ENCODE assay signal across 16 cellular contexts in genomic region chr2:231720292-231720691, GRCh38. TPM values are rescaled to one million over a fixed set of nuclear protein-coding genes. Genes with fewer than 3 reads are reported as not detected.
A peak's percentile ranks its signal among the peaks of the same experiment; 100 is the strongest.
DNase-seq lines count a peak whose midpoint lies in the region; ATAC-seq, FAIRE-seq and TF ChIP-seq lines count a peak whose summit lies in the region.
"Had no signal": no experiment of that assay in that cellular context is flagged by ENCODE, and none has a peak within 500 bp of the region (broad histone marks: within the 10 kb centered on the region; RNA-seq: fewer than 3 reads in every experiment).

No MANE protein-coding gene starts in this region.

- FAIRE-seq in GM12892 (lab: Jason Lieb, UNC) (peak; percentile 70), GM12878 (lab: Jason Lieb, UNC) (peak; percentile 52), kidney (lab: Jason Lieb, UNC) (no peak)
- FAIRE-seq: A204.1, HTR-8/SVneo had no signal

- RAD21 ChIA-PET in GM12878 (lab: Charles Lee; ENCODE audit: unreplicated experiment), result interaction anchor here (1.1 to 11.7 kb wide), 6 partner anchors 9 to 108 kb away, joined by 3 to 463 read pairs (median 6); partner anchors contain the start of genes COPS7B and PTMA

- H3K4me3 Mint-ChIP-seq in HFFc6, result no peak overlapping the region
- H3K4me3 Mint-ChIP-seq: CD8-positive, alpha-beta T cell; GM23338 had no signal

- H3F3A ChIP-seq in PC-3 (ENCODE audit: low read length, unreplicated experiment), result no peaks in the 10 kb centered on the region

- H2AFZ ChIP-seq in GM12878 (ENCODE audit: control insufficient read depth, low read depth, low read length) (0 out of 2 replicates have a peak overlapping the region, but pooled peaks have one; percentile 68), PC-3 (ENCODE audit: low read length) (no peak overlapping the region)
- H2AFZ ChIP-seq: GM23338 had no signal

- no peak overlapping the region for H3K4me3 ChIP-seq in BLaER1 treated with 17β-estradiol and CSF1 and Interleukin-3, amounts not matched to agents 10 nM and 100 nM
- H3K4me3 ChIP-seq in GM12878 (no peak overlapping the region), kidney (ENCODE audit: low read length in 2 of 2) (no peak overlapping the region), PC-3 (ENCODE audit: low read length) (no peak overlapping the region)
- H3K4me3 ChIP-seq: GM23338 had no signal

- intact Hi-C loops in GM12878 (cut with micrococcal nuclease; ENCODE audit: unreplicated experiment) (loop anchor here (2.0 kb wide), 1 partner anchor 61 kb away; the partner anchor contains the start of gene PDE6D), kidney (cut with DNase I) (no loop called here), PC-3 (cut with micrococcal nuclease) (no loop called here)

- TF ChIP-seq EP300 in GM12878 (IDR thresholded peaks at IDR 0.05; ENCODE audit: borderline replicate concordance in 1 of 2, control insufficient read depth in 1 of 2, low read depth in 2 of 2, low read length in 2 of 2), result no peak

- no peak overlapping the region for H3K27ac Mint-ChIP-seq in HFFc6
- H3K27ac Mint-ChIP-seq: CD8-positive, alpha-beta T cell; GM23338 had no signal

- WGBS in GM12878 (ENCODE audit: insufficient coverage, insufficient replicate concordance, low lambda C conversion rate, missing lambda C conversion rate), result 71% methylated on average over 6 of the region's 6 CpGs

- SMC1A ChIA-PET in GM12878 (lab: Charles Lee; ENCODE audit: uncharacterized antibody, unreplicated experiment), result interaction anchor here (0.8 to 16.5 kb wide), 9 partner anchors 41 to 107 kb away, joined by 3 to 343 read pairs (median 5); partner anchors contain the start of genes COPS7B and PDE6D

- in situ Hi-C loops in GM12878 (cut with MboI), result no loop called here

- peaks cover 0 to 8% (median 0%) of the 10 kb centered on the region in 11 experiments; a peak in 7 of 22 replicates for H3K36me3 ChIP-seq in BLaER1 treated with 17β-estradiol and CSF1 and Interleukin-3, amounts not matched to agents 10 nM and 100 nM
- H3K36me3 ChIP-seq in GM12878 (ENCODE audit: control insufficient read depth in 2 of 2, insufficient read depth in 2 of 2, low read length in 1 of 2) (peaks cover 0 to 3% of the 10 kb centered on the region in 2 experiments; a peak in 2 of 4 replicates), kidney (ENCODE audit: control insufficient read depth in 1 of 2, insufficient read depth in 2 of 2, low read length in 2 of 2) (no peaks in the 10 kb centered on the region), PC-3 (ENCODE audit: low read depth, low read length) (no peaks in the 10 kb centered on the region)

- peaks cover 5% of the 10 kb centered on the region for H3K27me3 Mint-ChIP-seq in HFFc6 (ENCODE audit: insufficient read depth)

- ATAC-seq in GM12878, result no peak
- no peak for ATAC-seq in left lobe of liver
- no peak for ATAC-seq in PC-3
- ATAC-seq: CD8-positive, alpha-beta T cell; GM23338 had no signal

- H3K9me3 Mint-ChIP-seq in HFFc6, result no peaks in the 10 kb centered on the region
- H3K9me3 Mint-ChIP-seq: CD8-positive, alpha-beta T cell had no signal

- no peak for TF ChIP-seq RAD21 in GM12878 (IDR thresholded peaks at IDR 0.05; ENCODE audit: insufficient read depth, low read depth, low read length)

- peaks cover 60 to 77% (median 71%) of the 10 kb centered on the region in 10 experiments for H3K4me1 ChIP-seq in BLaER1 treated with 17β-estradiol and CSF1 and Interleukin-3, amounts not matched to agents 10 nM and 100 nM
- H3K4me1 ChIP-seq in GM12878 (ENCODE audit: control insufficient read depth, insufficient read depth, low read length) (peaks cover 26% of the 10 kb centered on the region), kidney (ENCODE audit: control insufficient read depth in 1 of 2, insufficient read depth in 1 of 2, low read depth in 1 of 2, low read length in 2 of 2) (peaks cover 0 to 2% of the 10 kb centered on the region in 2 donors), PC-3 (ENCODE audit: insufficient read depth, low read length) (peaks cover 18% of the 10 kb centered on the region)

- no peaks in the 10 kb centered on the region for H3K79me2 ChIP-seq in GM12878 (ENCODE audit: control insufficient read depth, insufficient read depth, low read length)
- no peaks in the 10 kb centered on the region for H3K79me2 ChIP-seq in PC-3 (ENCODE audit: low read length)

- TF ChIP-seq CTCF in GM12878 (IDR thresholded peaks at IDR 0.05 in 2 of 3, conservative IDR thresholded peaks at IDR 0.05 in 1 of 3; ENCODE audit: control insufficient read depth in 2 of 3, extremely low read depth in 1 of 3, insufficient read depth in 1 of 3, low read depth in 3 of 3, low read length in 3 of 3) (no peak), kidney (IDR thresholded peaks at IDR 0.05; ENCODE audit: borderline replicate concordance, extremely low read depth, insufficient read depth) (no peak), HFFc6 (IDR thresholded peaks at IDR 0.05) (no peak), PC-3 (conservative IDR thresholded peaks at IDR 0.05; ENCODE audit: low read depth, low read length) (no peak)

- H3K36me3 Mint-ChIP-seq in HFFc6 (ENCODE audit: low read depth), result 0 out of 2 replicates have a peak, but pooled peaks cover 4% of the 10 kb centered on the region
- H3K36me3 Mint-ChIP-seq: CD8-positive, alpha-beta T cell had no signal

- no peak overlapping the region for H3K9ac ChIP-seq in BLaER1 treated with 17β-estradiol and CSF1 and Interleukin-3, amounts not matched to agents 10 nM and 100 nM
- H3K9ac ChIP-seq in GM12878 (ENCODE audit: control insufficient read depth, insufficient read depth, low read length) (no peak overlapping the region), kidney (ENCODE audit: low read length in 2 of 2) (no peak overlapping the region), PC-3 (ENCODE audit: low read length) (no peak overlapping the region)

- no peak for DNase-seq in GM12892 (ENCODE audit: insufficient read length)
- no peak for DNase-seq in GM12878 (ENCODE audit: low read depth, low spot score)
- DNase-seq in kidney, result peak; percentile 7
- DNase-seq in left lobe of liver (ENCODE audit: low spot score), result no peak
- DNase-seq in HFFc6, result no peak
- no peak for DNase-seq in PC-3
- DNase-seq: BE2C; CD8-positive, alpha-beta T cell; COR-L47; DND-41; GF-D8; H7 had no signal

- no peaks in the 10 kb centered on the region for H3K9me2 ChIP-seq in PC-3 (replicated peaks; ENCODE audit: low read length)

- TF ChIP-seq POLR2A in GM12892 (IDR thresholded peaks at IDR 0.05; ENCODE audit: low read depth, low read length), result no peak
- no peak for TF ChIP-seq POLR2A in GM12878 (IDR thresholded peaks at IDR 0.05; ENCODE audit: low read depth, low read length)

- POLR2A ChIA-PET in GM12878 (lab: Charles Lee) (interaction anchor here (0.5 to 1.8 kb wide), 5 partner anchors 49 to 107 kb away, joined by 3 to 7 read pairs (median 3); no protein-coding TSS in a partner anchor), PC-3 (lab: Charles Lee; ENCODE audit: unreplicated experiment) (interaction anchor here (0.7 kb wide), 1 partner anchor 16 kb away, joined by 4 read pairs; no protein-coding TSS in a partner anchor)

- no TSS peak for BruUV-seq in GM12878 (replicated peaks; lab: Mats Ljungman, UMichigan)
- BruUV-seq in PC-3 (replicated peaks; lab: Mats Ljungman, UMichigan), result no TSS peak

- H3K4me2 ChIP-seq in BLaER1 treated with 17β-estradiol and CSF1 and Interleukin-3, amounts not matched to agents 10 nM and 100 nM, result peak overlapping the region in 7 of 11 experiments; percentile 5 to 52 (median 35); a peak in 8 of 22 replicates
- no peak overlapping the region for H3K4me2 ChIP-seq in GM12878 (ENCODE audit: control insufficient read depth, insufficient read depth)
- H3K4me2 ChIP-seq in PC-3 (ENCODE audit: low read length), result no peak overlapping the region
- H3K4me2 ChIP-seq: GM23338 had no signal

- H3K27me3 ChIP-seq in BLaER1 treated with 17β-estradiol and CSF1 and Interleukin-3, amounts not matched to agents 10 nM and 100 nM, result no peaks in the 10 kb centered on the region
- H3K27me3 ChIP-seq in GM12878 (replicated peaks in 1 of 2; ENCODE audit: control insufficient read depth in 2 of 2, insufficient read depth in 2 of 2, low read length in 1 of 2) (no peaks in the 10 kb centered on the region), PC-3 (ENCODE audit: low read length) (no peaks in the 10 kb centered on the region)
- H3K27me3 ChIP-seq: BE2C had no signal

- H4K20me1 ChIP-seq in BLaER1 treated with 17β-estradiol and CSF1 and Interleukin-3, amounts not matched to agents 10 nM and 100 nM, result peaks cover 0 to 18% (median 12%) of the 10 kb centered on the region in 11 experiments; a peak in 11 of 22 replicates
- no peaks in the 10 kb centered on the region for H4K20me1 ChIP-seq in GM12878 (ENCODE audit: control insufficient read depth, insufficient read depth)
- no peaks in the 10 kb centered on the region for H4K20me1 ChIP-seq in PC-3 (ENCODE audit: low read length)

- peaks cover 31% of the 10 kb centered on the region for H3K4me1 Mint-ChIP-seq in HFFc6 (ENCODE audit: low read depth)

- CTCF ChIA-PET in GM12878 (lab: Yijun Ruan, JAX) (interaction anchor here (0.9 to 11.8 kb wide), 10 partner anchors 9 to 108 kb away, joined by 3 to 811 read pairs (median 4); no protein-coding TSS in a partner anchor), PC-3 (lab: Charles Lee) (no interaction called here)

- peaks cover 0 to 6% (median 0%) of the 10 kb centered on the region in 11 experiments; a peak in 4 of 22 replicates for H3K9me3 ChIP-seq in BLaER1 treated with 17β-estradiol and CSF1 and Interleukin-3, amounts not matched to agents 10 nM and 100 nM (replicated peaks in 1 of 11)
- H3K9me3 ChIP-seq in GM12878 (replicated peaks; ENCODE audit: control insufficient read depth, insufficient read depth, low read length) (no peaks in the 10 kb centered on the region), kidney (ENCODE audit: control insufficient read depth in 1 of 2, low read length in 2 of 2) (no peaks in the 10 kb centered on the region), PC-3 (ENCODE audit: low read length) (no peaks in the 10 kb centered on the region)
- H3K9me3 ChIP-seq: BE2C had no signal

- no peak overlapping the region for H3K27ac ChIP-seq in BLaER1 treated with 17β-estradiol and CSF1 and Interleukin-3, amounts not matched to agents 10 nM and 100 nM
- H3K27ac ChIP-seq in GM12878 (ENCODE audit: control insufficient read depth, insufficient read depth) (peak overlapping the region; percentile 71), kidney (ENCODE audit: low read depth in 2 of 2, low read length in 2 of 2) (no peak overlapping the region), PC-3 (ENCODE audit: low read length) (no peak overlapping the region)

RNA-seq across cellular contexts. Expression of gene PTMA, which starts 12.0 kb away (rescaled TPM):
- 1,875 TPM for polyA plus RNA-seq in GM12892 (2012; ENCODE audit: missing spikeins)
- total RNA-seq in GM12878 (2013; cell fraction: nucleolus; rRNA removed), result 157 and 167 TPM in 2 replicates
- 1,683 and 1,891 TPM in 2 replicates for total RNA-seq in GM12878 (2014; rRNA removed)
- 3,682 and 3,944 TPM in 2 replicates for total RNA-seq in GM12878 (2014; rRNA removed; fragmentation: Illumina TruSeq; extraction: Trizol)
- total RNA-seq in GM12878 (2021), result 2,403 and 2,413 TPM in 2 replicates
- polyA plus RNA-seq in GM12878 (2011; ENCODE audit: low read depth), result 1,103 TPM
- polyA plus RNA-seq in GM12878 (2011; rRNA removed), result 1,144 and 1,534 TPM in 2 replicates
- polyA plus RNA-seq in GM12878 (2011; cell fraction: cytosol; rRNA removed), result 791 and 1,273 TPM in 2 replicates
- polyA plus RNA-seq in GM12878 (2011; cell fraction: nucleus; rRNA removed), result 515 and 1,224 TPM in 2 replicates
- polyA plus RNA-seq in GM12878 (2012), result 2,072 and 2,223 TPM in 2 replicates
- 2,851 and 4,022 TPM in 2 replicates for polyA plus RNA-seq in GM12878 (2014; fragmentation: Illumina TruSeq; extraction: Trizol)
- polyA plus RNA-seq in GM12878 (2014; fragmentation: Nextera tagmentation; extraction: Ambion mirVana), result 1,000 to 10,000 TPM; 3,548 to 5,018 TPM
- polyA plus RNA-seq in GM12878 (2014; rRNA removed), result 2,120 and 2,624 TPM in 2 replicates
- 1,000 to 10,000 TPM; 3,379 to 3,894 TPM for polyA plus RNA-seq in GM12878 (2016; fragmentation: Nextera tagmentation; extraction: Ambion mirVana)
- 163 and 293 TPM in 2 replicates for polyA minus RNA-seq in GM12878 (2011; rRNA and poly(A)+ RNA removed)
- 590 and 681 TPM in 2 replicates for polyA minus RNA-seq in GM12878 (2011; cell fraction: cytosol; rRNA and poly(A)+ RNA removed)
- 194 and 317 TPM in 2 replicates for polyA minus RNA-seq in GM12878 (2011; cell fraction: nucleus; rRNA and poly(A)+ RNA removed)
- total RNA-seq in kidney, result 1,173 TPM
- 825 TPM for polyA plus RNA-seq in kidney (ENCODE audit: insufficient read depth, low read depth, low replicate concordance)
- total RNA-seq in left lobe of liver, result 213 TPM
- 100 to 1,000 TPM; 467 to 853 (median 787) TPM for total RNA-seq in HFFc6 (2021; fragmentation: NEBNext Ultra II Directional; extraction: Animal tissue kit (Norgen Biotek cat#: 25700))
- total RNA-seq in PC-3 (2014; rRNA removed), result 1,625 and 2,032 TPM in 2 replicates

Comparison
In these comparisons a context has a peak if more than half of its experiments do, and no peak if none do; other contexts are left out.
1. H3K4me2 ChIP-seq: peak in BLaER1 treated with 17β-estradiol and CSF1 and Interleukin-3, amounts not matched to agents 10 nM and 100 nM (7 of 11); none in GM12878 (single experiment) and PC-3 (single experiment).